ENCODE assay signal across 1 cellular context in genomic region chr6:75171581-75172360, GRCh38.
TF ChIP-seq lines count a peak whose summit lies in the region.

No MANE protein-coding gene starts in this region.

TF ChIP-seq in HepG2, 621 proteins besides CTCF, POLR2A, EP300 and RAD21:
- TF ChIP-seq MNT (IDR thresholded peaks at IDR 0.05) (peak; percentile 73), USF2 (IDR thresholded peaks at IDR 0.05; ENCODE audit: low read depth, low read length) (no peak), USF2 (CRISPR knock-in tag; IDR thresholded peaks at IDR 0.05; ENCODE audit: borderline replicate concordance) (no peak)
